In the genomic region with DNA sequence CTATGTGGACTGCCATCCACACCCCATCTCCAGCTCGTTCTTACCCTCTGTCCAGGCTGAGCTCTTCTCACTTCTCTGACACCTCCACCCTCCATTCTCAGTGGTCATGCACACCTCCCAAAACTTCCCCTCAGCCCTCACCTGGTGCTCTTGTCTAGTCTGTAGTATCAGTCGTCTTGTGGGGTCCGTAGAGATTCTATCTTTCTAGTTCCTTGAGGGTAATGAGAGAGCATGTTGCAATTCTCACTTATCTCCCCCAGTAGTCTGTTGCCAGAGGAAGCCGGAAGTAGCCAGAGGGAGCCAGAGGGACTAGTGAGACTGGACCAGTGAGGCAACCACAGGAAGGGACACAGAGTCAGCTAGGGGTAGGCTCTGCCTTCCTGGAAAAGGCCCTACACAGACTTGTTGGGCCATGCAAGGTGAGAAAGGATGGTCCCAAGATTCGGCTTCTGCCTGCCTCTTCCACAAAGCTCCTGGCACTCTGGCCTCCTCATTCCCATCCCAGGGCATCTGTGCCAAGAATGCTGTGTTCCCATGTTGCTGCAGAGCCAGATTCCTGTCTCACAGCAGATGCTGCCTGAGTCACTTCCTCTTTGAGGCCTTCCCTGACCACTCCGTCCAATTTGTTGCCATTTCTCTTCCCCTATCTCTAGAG, we compare ENCODE assay signal across 9 cellular contexts. TPM values are rescaled to one million over a fixed set of nuclear protein-coding genes. Genes with fewer than 3 reads are reported as not detected.
DNase-seq lines count a peak whose midpoint lies in the region; TF ChIP-seq lines count a peak whose summit lies in the region.
"Had no signal": no experiment of that assay in that cellular context is flagged by ENCODE, and none has a peak within 500 bp of the region (broad histone marks: within the 10 kb centered on the region; RNA-seq: fewer than 3 reads in every experiment).

No MANE protein-coding gene starts in this region.

- H3K36me3 Mint-ChIP-seq in chondrocyte (ENCODE audit: low read depth) = no peaks in the 10 kb centered on the region
- no peaks in the 10 kb centered on the region for H3K36me3 Mint-ChIP-seq in neural progenitor cell

- H3K9me3 Mint-ChIP-seq in chondrocyte (ENCODE audit: low read depth) (peaks cover 5% of the 10 kb centered on the region), neural progenitor cell (no peaks in the 10 kb centered on the region)

- WGBS in tibial nerve, 2 donors = 72 to 75% methylated on average over 6 of the region's 6 CpGs

- H3K27ac Mint-ChIP-seq in chondrocyte (ENCODE audit: unreplicated experiment) (peak overlapping the region; percentile 94), neural progenitor cell (no peak overlapping the region)

- H3K4me2 ChIP-seq in neural progenitor cell = no peak overlapping the region

- peaks cover 28% of the 10 kb centered on the region for H3K4me1 Mint-ChIP-seq in chondrocyte (ENCODE audit: low read depth)
- peaks cover 9% of the 10 kb centered on the region for H3K4me1 Mint-ChIP-seq in neural progenitor cell

- no peak for TF ChIP-seq EP300 in tibial nerve (IDR thresholded peaks at IDR 0.05)

- H3K36me3 ChIP-seq in neural progenitor cell = no peaks in the 10 kb centered on the region
- no peaks in the 10 kb centered on the region for H3K36me3 ChIP-seq in tibial nerve

- H3K4me3 Mint-ChIP-seq in chondrocyte (ENCODE audit: unreplicated experiment) (peak overlapping the region; percentile 15), neural progenitor cell (peak overlapping the region; percentile 8)
- H3K4me3 Mint-ChIP-seq: immature natural killer cell had no signal

- no peak overlapping the region for H3K4me3 ChIP-seq in neural progenitor cell
- H3K4me3 ChIP-seq in tibial nerve = no peak overlapping the region

- H3F3A ChIP-seq in neural progenitor cell (ENCODE audit: low read depth) = no peaks in the 10 kb centered on the region

- H3K27me3 ChIP-seq in neural progenitor cell = no peaks in the 10 kb centered on the region
- no peaks in the 10 kb centered on the region for H3K27me3 ChIP-seq in tibial nerve

- H4K20me1 ChIP-seq in neural progenitor cell (ENCODE audit: low read depth) = no peaks in the 10 kb centered on the region

- H3K27me3 Mint-ChIP-seq in chondrocyte (ENCODE audit: low read depth) = no peaks in the 10 kb centered on the region
- H3K27me3 Mint-ChIP-seq in neural progenitor cell (ENCODE audit: insufficient read depth, low read depth) = peaks cover 5% of the 10 kb centered on the region

- no peak overlapping the region for H2AFZ ChIP-seq in neural progenitor cell (replicated peaks)

- TF ChIP-seq CTCF in chondrocyte (IDR thresholded peaks at IDR 0.05) (peak; percentile 21), neural progenitor cell (IDR thresholded peaks at IDR 0.05) (no peak), tibial nerve (IDR thresholded peaks at IDR 0.05) (no peak)

- no peak overlapping the region for H3K27ac ChIP-seq in neural progenitor cell
- H3K27ac ChIP-seq in tibial nerve = no peak overlapping the region

- no peaks in the 10 kb centered on the region for H3K79me2 ChIP-seq in neural progenitor cell (ENCODE audit: low read depth)

- peak; percentile 95 for DNase-seq in EL
- peak; percentile 49 to 80 for DNase-seq in NCI-H446 (lab: John Stamatoyannopoulos, UW)
- DNase-seq in chondrocyte (ENCODE audit: low spot score) = peak; percentile 39
- DNase-seq in neural progenitor cell (ENCODE audit: low spot score) = no peak
- no peak for DNase-seq in tibial nerve (ENCODE audit: low spot score in 2 of 2)
- no peak for DNase-seq in DMS114 treated with DMSO at 0.1 percent for 48 hours (lab: John Stamatoyannopoulos, UW; ENCODE audit: unreplicated experiment)
- DNase-seq in NCI-H1930 (lab: John Stamatoyannopoulos, UW) = no peak
- no peak for DNase-seq in NCI-H1048 (lab: John Stamatoyannopoulos, UW)
- DNase-seq: immature natural killer cell had no signal

- H3K9me3 ChIP-seq in neural progenitor cell (ENCODE audit: low read depth) (no peaks in the 10 kb centered on the region), tibial nerve (no peaks in the 10 kb centered on the region)

- TF ChIP-seq POLR2A in tibial nerve (IDR thresholded peaks at IDR 0.05) = no peak

- no peak overlapping the region for H3K9ac ChIP-seq in neural progenitor cell

- peaks cover 12% of the 10 kb centered on the region for H3K4me1 ChIP-seq in neural progenitor cell
- no peaks in the 10 kb centered on the region for H3K4me1 ChIP-seq in tibial nerve

RNA-seq across cellular contexts. Expression of gene DUSP5, which starts 50.6 kb away (rescaled TPM):
- 4.8 to 9.7 TPM (median 8.7 TPM) in 3 replicates for total RNA-seq in chondrocyte
- total RNA-seq in neural progenitor cell (ENCODE audit: low replicate concordance) = 0.34 and 1.5 TPM in 2 replicates
- total RNA-seq in tibial nerve = 10 to 100 TPM; 12.4 to 27.9 (median 23.6) TPM

Comparison
In these comparisons a context has a peak if more than half of its experiments do, and no peak if none do; other contexts are left out.
1. DNase-seq: peak in EL (single experiment), NCI-H446 (2 of 2) and chondrocyte (single experiment); none in neural progenitor cell (single experiment), tibial nerve (0 of 2), DMS114 treated with DMSO at 0.1 percent for 48 hours (single experiment), NCI-H1930 (0 of 2) and NCI-H1048 (single experiment).